In the genomic region with DNA sequence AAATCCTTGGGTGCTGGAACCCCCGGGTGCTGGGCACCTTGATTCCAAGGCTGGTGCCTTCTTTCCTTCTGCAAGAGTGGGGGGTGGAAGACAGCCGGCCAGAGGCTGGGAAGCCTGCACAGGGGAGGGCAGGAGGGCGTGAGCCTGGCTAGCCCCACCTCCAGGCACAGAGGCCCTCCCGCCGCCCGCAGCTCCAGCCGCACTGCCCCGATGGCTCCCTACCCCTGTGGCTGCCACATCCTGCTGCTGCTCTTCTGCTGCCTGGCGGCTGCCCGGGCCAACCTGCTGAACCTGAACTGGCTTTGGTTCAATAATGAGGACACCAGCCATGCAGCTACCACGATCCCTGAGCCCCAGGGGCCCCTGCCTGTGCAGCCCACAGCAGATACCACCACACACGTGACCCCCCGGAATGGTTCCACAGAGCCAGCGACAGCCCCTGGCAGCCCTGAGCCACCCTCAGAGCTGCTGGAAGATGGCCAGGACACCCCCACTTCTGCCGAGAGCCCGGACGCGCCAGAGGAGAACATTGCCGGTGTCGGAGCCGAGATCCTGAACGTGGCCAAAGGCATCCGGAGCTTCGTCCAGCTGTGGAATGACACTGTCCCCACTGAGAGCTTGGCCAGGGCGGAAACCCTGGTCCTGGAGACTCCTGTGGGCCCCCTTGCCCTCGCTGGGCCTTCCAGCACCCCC, we compare ENCODE assay signal across 7 cellular contexts. TPM values are rescaled to one million over a fixed set of nuclear protein-coding genes. Genes with fewer than 3 reads are reported as not detected.
DNase-seq lines count a peak whose midpoint lies in the region; ATAC-seq and TF ChIP-seq lines count a peak whose summit lies in the region.

No MANE protein-coding gene starts in this region.

- peak overlapping the region; percentile 2; the same call in 1 of the 2 replicates for H3K27ac ChIP-seq in IMR-90 (ENCODE audit: insufficient read depth, low read length)
- H3K27ac ChIP-seq in tibial nerve, result peak overlapping the region; percentile 19 to 75 (median 60)

- H3K36me3 ChIP-seq in IMR-90 (ENCODE audit: control insufficient read depth, insufficient read depth, low read length) (peaks cover 13% of the 10 kb centered on the region), tibial nerve (peaks cover 0 to 8% (median 0%) of the 10 kb centered on the region in 3 donors)

- TSS peak; percentile 78 for BruUV-seq in IMR-90 (replicated peaks; lab: Mats Ljungman, UMichigan)

- dilution Hi-C loops in IMR-90 (cut with HindIII; ENCODE audit: low sequenced_read_pairs, unreplicated experiment), result no loop called here

- H3K79me1 ChIP-seq in IMR-90 (ENCODE audit: low read depth in 1 of 2, low read length in 2 of 2), result peaks cover 25 to 80% of the 10 kb centered on the region in 2 experiments

- peak overlapping the region in 1 of 2 experiments; percentile 67; a peak in 2 of 4 replicates for H4K8ac ChIP-seq in IMR-90 (ENCODE audit: low read depth in 2 of 2, low read length in 2 of 2)

- H2BK15ac ChIP-seq in IMR-90 (ENCODE audit: low read depth, low read length), result no peak overlapping the region; the same call in 2 of the 3 replicates

- H3K4me2 ChIP-seq in IMR-90 (ENCODE audit: low read depth, low read length), result peak overlapping the region; percentile 16; the same call in 1 of the 2 replicates

- no peak for TF ChIP-seq POLR2A in IMR-90 (IDR thresholded peaks at IDR 0.05; ENCODE audit: low read depth, low read length)
- no peak for TF ChIP-seq POLR2A in tibial nerve (IDR thresholded peaks at IDR 0.05)

- peaks cover 32% of the 10 kb centered on the region for H3K9me1 ChIP-seq in IMR-90 (ENCODE audit: insufficient read depth, low read length)

- H3K4me1 ChIP-seq in IMR-90 (ENCODE audit: control insufficient read depth, insufficient read depth, low read length) (peaks cover 47% of the 10 kb centered on the region), tibial nerve (peaks cover 0 to 40% (median 17%) of the 10 kb centered on the region in 4 donors)

- 0 out of 2 replicates have a peak overlapping the region, but pooled peaks have one; percentile 37 for H2BK20ac ChIP-seq in IMR-90 (ENCODE audit: low read depth, low read length)

- no peak overlapping the region for H3K27ac Mint-ChIP-seq in stimulated activated naive CD8-positive, alpha-beta T cell treated with anti-CD3 and anti-CD28 coated beads, Interleukin-15, amount 100 ng/mL, for 72 hours

- in situ Hi-C loops in IMR-90 (cut with MboI; ENCODE audit: low sequenced_read_pairs), result no loop called here

- no peak overlapping the region for H3K4me3 Mint-ChIP-seq in stimulated activated naive CD8-positive, alpha-beta T cell treated with anti-CD3 and anti-CD28 coated beads, Interleukin-15, amount 100 ng/mL, for 72 hours

- H3K27me3 ChIP-seq in IMR-90 (ENCODE audit: control insufficient read depth, insufficient read depth, low read length) (no peaks in the 10 kb centered on the region), tibial nerve (no peaks in the 10 kb centered on the region)

- DNase-seq in IMR-90, result peak; percentile 22
- peak; percentile 48 for DNase-seq in amniotic epithelial cell (ENCODE audit: low read depth)
- DNase-seq in hepatic stellate cell (ENCODE audit: low spot score), result peak; percentile 79
- DNase-seq in tibial nerve (ENCODE audit: low spot score in 2 of 2), result no peak
- no peak for DNase-seq in stimulated activated naive CD8-positive, alpha-beta T cell treated with anti-CD3 and anti-CD28 coated beads, Interleukin-15, amount 100 ng/mL, for 72 hours
- DNase-seq in stimulated activated CD4-positive, alpha-beta T cell treated with anti-CD3 and anti-CD28 coated beads, Interleukin-1b, Interleukin-23, amount 100 ng/mL, for 48 hours, result no peak
- DNase-seq in NCI-H524 (lab: John Stamatoyannopoulos, UW), result no peak

- no peak overlapping the region; the same call in 1 of the 2 replicates for H4K5ac ChIP-seq in IMR-90 (ENCODE audit: low read depth, low read length)

- H4K20me1 ChIP-seq in IMR-90 (ENCODE audit: insufficient read depth, low read length), result peaks cover 61% of the 10 kb centered on the region

- H3K9me3 Mint-ChIP-seq in stimulated activated naive CD8-positive, alpha-beta T cell treated with anti-CD3 and anti-CD28 coated beads, Interleukin-15, amount 100 ng/mL, for 72 hours, result no peaks in the 10 kb centered on the region

- WGBS in IMR-90 (ENCODE audit: extremely low coverage in 2 of 2, insufficient read length in 1 of 2), 2 experiments, result 70% methylated on average over 6 of the region's 26 CpGs; no CpG with 5 or more reads in 1 of the 2 experiments
- WGBS in tibial nerve, 2 donors, result 3 to 18% methylated on average over 4 to 17 of the region's 26 CpGs

- no peak for TF ChIP-seq RAD21 in IMR-90 (IDR thresholded peaks at IDR 0.05; ENCODE audit: low read length)

- intact Hi-C loops in IMR-90 (cut with micrococcal nuclease), result no loop called here

- H3K4ac ChIP-seq in IMR-90 (ENCODE audit: low read depth, low read length), result peak overlapping the region; percentile 66

- H3K4me3 ChIP-seq in IMR-90 (ENCODE audit: insufficient read depth, low read depth, low read length), result no peak overlapping the region
- H3K4me3 ChIP-seq in tibial nerve, result peak overlapping the region; percentile 17 to 47 (median 38)

- H3K14ac ChIP-seq in IMR-90 (replicated peaks; ENCODE audit: low read depth, low read length), result 0 out of 2 replicates have a peak overlapping the region, but pooled peaks have one; percentile 14

- H3K27me3 Mint-ChIP-seq in stimulated activated naive CD8-positive, alpha-beta T cell treated with anti-CD3 and anti-CD28 coated beads, Interleukin-15, amount 100 ng/mL, for 72 hours, result no peaks in the 10 kb centered on the region

- H3K23ac ChIP-seq in IMR-90 (ENCODE audit: low read depth, low read length), result no peak overlapping the region

- POLR2A ChIA-PET in IMR-90 (lab: Charles Lee; ENCODE audit: unreplicated experiment), result no interaction called here

- H3K9me3 ChIP-seq in IMR-90 (ENCODE audit: control insufficient read depth, insufficient read depth, low read length) (no peaks in the 10 kb centered on the region), tibial nerve (no peaks in the 10 kb centered on the region)

- H2AK9ac ChIP-seq in IMR-90 (replicated peaks; ENCODE audit: low read depth, low read length, poor library complexity), result peak overlapping the region; percentile 57

- no peak for TF ChIP-seq CTCF in IMR-90 (conservative IDR thresholded peaks at IDR 0.05; ENCODE audit: low read depth, low read length)
- TF ChIP-seq CTCF in tibial nerve (IDR thresholded peaks at IDR 0.05), result no peak

- no peak overlapping the region; the same call in 1 of the 2 replicates for H3K56ac ChIP-seq in IMR-90 (ENCODE audit: extremely low read depth, insufficient read depth, low read length)

- H4K91ac ChIP-seq in IMR-90 (ENCODE audit: insufficient read depth, low read depth, low read length), result peak overlapping the region; percentile 59

- H2BK5ac ChIP-seq in IMR-90 (ENCODE audit: low read depth, low read length, poor library complexity, severe bottlenecking), result no peak overlapping the region

- CTCF ChIA-PET in IMR-90 (lab: Yijun Ruan, JAX), result interaction anchor here (1.1 kb wide), 1 partner anchor 69 kb away, joined by 3 read pairs; no protein-coding TSS in a partner anchor

- H3K4me1 Mint-ChIP-seq in stimulated activated naive CD8-positive, alpha-beta T cell treated with anti-CD3 and anti-CD28 coated beads, Interleukin-15, amount 100 ng/mL, for 72 hours, result no peaks in the 10 kb centered on the region

- peak overlapping the region; percentile 58 for H2AK5ac ChIP-seq in IMR-90 (ENCODE audit: low read depth, low read length)

- no peak overlapping the region for H3K9ac ChIP-seq in IMR-90 (ENCODE audit: low read depth, low read length)

- TF ChIP-seq EP300 in tibial nerve (IDR thresholded peaks at IDR 0.05), result peak in 1 of 2 donors; percentile 55

- no peak overlapping the region; the same call in 1 of the 2 replicates for H3K18ac ChIP-seq in IMR-90 (ENCODE audit: low read depth, low read length)

- peak overlapping the region; percentile 53 for H2BK120ac ChIP-seq in IMR-90 (ENCODE audit: low read depth, low read length)

- H2AFZ ChIP-seq in IMR-90 (replicated peaks; ENCODE audit: low read length, poor library complexity), result peak overlapping the region; percentile 69

- peak; percentile 90 for ATAC-seq in IMR-90 (ENCODE audit: low read depth)
- ATAC-seq in stimulated activated naive CD8-positive, alpha-beta T cell treated with anti-CD3 and anti-CD28 coated beads, Interleukin-15, amount 100 ng/mL, for 72 hours, result no peak

TF ChIP-seq in IMR-90, 13 proteins besides CTCF, POLR2A, EP300 and RAD21 (continues in another document):
- TF ChIP-seq USF2 (IDR thresholded peaks at IDR 0.05; ENCODE audit: low read depth, low read length) (no peak), MAFK (IDR thresholded peaks at IDR 0.05; ENCODE audit: low read depth, low read length) (no peak), FOS (IDR thresholded peaks at IDR 0.05; ENCODE audit: low read depth, low read length) (no peak), RFX5 (IDR thresholded peaks at IDR 0.05; ENCODE audit: low read depth, low read length) (no peak), CEBPB (IDR thresholded peaks at IDR 0.05; ENCODE audit: low read depth, low read length) (no peak), MAZ (IDR thresholded peaks at IDR 0.05; ENCODE audit: borderline replicate concordance, low read depth, low read length) (no peak), CHD1 (IDR thresholded peaks at IDR 0.05; ENCODE audit: low read depth, low read length) (no peak), MXI1 (IDR thresholded peaks at IDR 0.05; ENCODE audit: borderline replicate concordance, low read depth, low read length) (no peak)
- TF ChIP-seq, protein P1, sequence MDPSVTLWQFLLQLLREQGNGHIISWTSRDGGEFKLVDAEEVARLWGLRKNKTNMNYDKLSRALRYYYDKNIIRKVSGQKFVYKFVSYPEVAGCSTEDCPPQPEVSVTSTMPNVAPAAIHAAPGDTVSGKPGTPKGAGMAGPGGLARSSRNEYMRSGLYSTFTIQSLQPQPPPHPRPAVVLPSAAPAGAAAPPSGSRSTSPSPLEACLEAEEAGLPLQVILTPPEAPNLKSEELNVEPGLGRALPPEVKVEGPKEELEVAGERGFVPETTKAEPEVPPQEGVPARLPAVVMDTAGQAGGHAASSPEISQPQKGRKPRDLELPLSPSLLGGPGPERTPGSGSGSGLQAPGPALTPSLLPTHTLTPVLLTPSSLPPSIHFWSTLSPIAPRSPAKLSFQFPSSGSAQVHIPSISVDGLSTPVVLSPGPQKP (IDR thresholded peaks at IDR 0.05; ENCODE audit: borderline replicate concordance, low read depth, low read length), result no peak

RNA-seq across cellular contexts. Expression of gene COL18A1, which starts 50.5 kb away (rescaled TPM):
- total RNA-seq in IMR-90 (2012; rRNA removed), result 4.3 and 6.7 TPM in 2 replicates
- 46.7 and 52.6 TPM in 2 replicates for polyA plus RNA-seq in IMR-90 (2012; rRNA removed)
- 66.0 and 124 TPM in 2 replicates for polyA plus RNA-seq in IMR-90 (2012; cell fraction: cytosol; rRNA removed)
- polyA plus RNA-seq in IMR-90 (2012; cell fraction: nucleus; rRNA removed; ENCODE audit: low replicate concordance), result 136 and 394 TPM in 2 replicates
- 100 to 1,000 TPM; 124 to 224 (median 173) TPM for total RNA-seq in tibial nerve

Comparison
In these comparisons a context has a peak if more than half of its experiments do, and no peak if none do; other contexts are left out.
1. DNase-seq: peak in IMR-90 (single experiment), amniotic epithelial cell (single experiment) and hepatic stellate cell (single experiment); none in tibial nerve (0 of 2), stimulated activated naive CD8-positive, alpha-beta T cell treated with anti-CD3 and anti-CD28 coated beads, Interleukin-15, amount 100 ng/mL, for 72 hours (0 of 2), stimulated activated CD4-positive, alpha-beta T cell treated with anti-CD3 and anti-CD28 coated beads, Interleukin-1b, Interleukin-23, amount 100 ng/mL, for 48 hours (single experiment) and NCI-H524 (0 of 2).
2. RNA of gene COL18A1, which starts 50.5 kb away (total RNA-seq): 124 to 224 TPM in tibial nerve; 4.3 to 6.7 TPM in IMR-90; every median in the first group is over 10 times any median in the second.